ENCODE assay signal across 24 cellular contexts in genomic region chr14:40219032-40219431, GRCh38.
"Had no signal": no experiment of that assay in that cellular context is flagged by ENCODE, and none has a peak within 500 bp of the region (broad histone marks: within the 10 kb centered on the region; RNA-seq: fewer than 3 reads in every experiment).

No MANE protein-coding gene starts in this region.

- H3K9me3 ChIP-seq: left ventricle myocardium inferior, lower lobe of right lung, psoas muscle, thoracic aorta, transverse colon had no signal

- H3K4me1 ChIP-seq: left ventricle myocardium inferior, lower lobe of right lung, psoas muscle, spleen, stomach, transverse colon had no signal

- H3K27ac ChIP-seq: dorsolateral prefrontal cortex, hepatocyte, left ventricle myocardium inferior, lower lobe of right lung, psoas muscle, stomach, thoracic aorta, transverse colon had no signal

- H3K79me2 ChIP-seq: hepatocyte had no signal

- H3K27ac Mint-ChIP-seq: naive thymus-derived CD4-positive, alpha-beta T cell; nephron progenitor cell had no signal

- H2AFZ ChIP-seq: hepatocyte had no signal

- H3K4me1 Mint-ChIP-seq: naive thymus-derived CD4-positive, alpha-beta T cell; nephron progenitor cell had no signal

- H3K27me3 ChIP-seq: dorsolateral prefrontal cortex, hepatocyte, spleen, stomach, transverse colon had no signal

- H3K4me3 ChIP-seq: dorsolateral prefrontal cortex, hepatocyte, left ventricle myocardium inferior, lower lobe of right lung, psoas muscle, spleen, stomach, thoracic aorta, transverse colon had no signal

- H3K4me3 Mint-ChIP-seq: memory B cell; naive thymus-derived CD4-positive, alpha-beta T cell; nephron progenitor cell had no signal

- ATAC-seq: left cardiac atrium; lower lobe of right lung; naive thymus-derived CD4-positive, alpha-beta T cell; psoas muscle; sciatic nerve had no signal

- H3K36me3 ChIP-seq: left ventricle myocardium inferior, lower lobe of right lung, spleen, stomach, thoracic aorta, transverse colon had no signal

- H3K4me2 ChIP-seq: hepatocyte had no signal

- H3K27me3 Mint-ChIP-seq: memory B cell; naive thymus-derived CD4-positive, alpha-beta T cell had no signal

- FAIRE-seq: kidney had no signal

- H3K36me3 Mint-ChIP-seq: memory B cell; naive thymus-derived CD4-positive, alpha-beta T cell had no signal

- DNase-seq: cortex of kidney; dorsolateral prefrontal cortex; effector CD8-positive, alpha-beta T cell; foreskin melanocyte; head of caudate nucleus; kidney; left cardiac atrium; left ventricle myocardium inferior; lower lobe of right lung; naive thymus-derived CD4-positive, alpha-beta T cell; nephron progenitor cell; psoas muscle; retina; spleen; stimulated activated CD4-positive, alpha-beta T cell treated with anti-CD3 and anti-CD28 coated beads, Interleukin-2, amount 100 ng/mL, for 24 hours; stimulated activated CD4-positive, alpha-beta T cell treated with anti-CD3 and anti-CD28 coated beads, Interleukin-4, amount 100 ng/mL, for 4 hours; stimulated activated naive CD4-positive, alpha-beta T cell; stomach; substantia nigra; transverse colon had no signal
